3 cellular contexts compared by ENCODE assay signal in the genomic region with DNA sequence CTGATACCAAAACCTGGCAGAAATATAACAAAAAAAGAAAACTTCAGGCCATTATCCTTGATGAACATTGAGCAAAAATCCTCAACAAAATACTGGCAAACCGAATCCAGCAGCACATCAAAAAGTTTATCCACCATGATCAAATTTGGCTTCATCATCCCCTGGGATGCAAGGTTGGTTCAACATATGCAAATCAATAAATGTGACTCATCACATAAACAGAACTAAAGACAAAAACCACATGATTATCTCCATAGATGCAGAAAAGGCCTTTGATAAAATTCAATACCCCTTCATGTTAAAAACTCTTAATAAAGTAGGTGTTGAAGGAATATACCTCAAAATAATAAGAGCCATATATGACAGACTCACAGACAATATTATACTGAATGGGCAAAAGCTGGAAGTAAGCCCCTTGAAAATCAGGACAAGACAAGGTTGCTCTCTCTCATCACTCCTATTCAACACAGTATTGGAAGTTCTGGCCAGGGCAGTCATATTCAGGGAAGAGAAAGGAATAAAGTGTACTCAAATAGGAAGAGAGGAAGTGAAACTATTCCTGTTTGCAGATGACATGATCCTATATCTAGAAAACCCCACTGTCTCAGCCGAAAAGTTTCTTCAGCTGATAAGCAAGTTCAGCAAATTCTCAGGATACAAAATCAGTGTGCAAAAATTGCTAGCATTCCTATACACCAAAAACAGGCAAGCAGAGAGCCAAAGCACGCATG. TPM values are rescaled to one million over a fixed set of nuclear protein-coding genes. Genes with fewer than 3 reads are reported as not detected.
"Had no signal": no experiment of that assay in that cellular context is flagged by ENCODE, and none has a peak within 500 bp of the region (broad histone marks: within the 10 kb centered on the region; RNA-seq: fewer than 3 reads in every experiment).

No MANE protein-coding gene starts in this region.

RNA-seq across cellular contexts. Expression of gene CCR7, which starts 7.1 kb away (rescaled TPM):
- total RNA-seq: NCI-H460, PC-3, SK-MEL-5 had no signal
